In the genomic region with DNA sequence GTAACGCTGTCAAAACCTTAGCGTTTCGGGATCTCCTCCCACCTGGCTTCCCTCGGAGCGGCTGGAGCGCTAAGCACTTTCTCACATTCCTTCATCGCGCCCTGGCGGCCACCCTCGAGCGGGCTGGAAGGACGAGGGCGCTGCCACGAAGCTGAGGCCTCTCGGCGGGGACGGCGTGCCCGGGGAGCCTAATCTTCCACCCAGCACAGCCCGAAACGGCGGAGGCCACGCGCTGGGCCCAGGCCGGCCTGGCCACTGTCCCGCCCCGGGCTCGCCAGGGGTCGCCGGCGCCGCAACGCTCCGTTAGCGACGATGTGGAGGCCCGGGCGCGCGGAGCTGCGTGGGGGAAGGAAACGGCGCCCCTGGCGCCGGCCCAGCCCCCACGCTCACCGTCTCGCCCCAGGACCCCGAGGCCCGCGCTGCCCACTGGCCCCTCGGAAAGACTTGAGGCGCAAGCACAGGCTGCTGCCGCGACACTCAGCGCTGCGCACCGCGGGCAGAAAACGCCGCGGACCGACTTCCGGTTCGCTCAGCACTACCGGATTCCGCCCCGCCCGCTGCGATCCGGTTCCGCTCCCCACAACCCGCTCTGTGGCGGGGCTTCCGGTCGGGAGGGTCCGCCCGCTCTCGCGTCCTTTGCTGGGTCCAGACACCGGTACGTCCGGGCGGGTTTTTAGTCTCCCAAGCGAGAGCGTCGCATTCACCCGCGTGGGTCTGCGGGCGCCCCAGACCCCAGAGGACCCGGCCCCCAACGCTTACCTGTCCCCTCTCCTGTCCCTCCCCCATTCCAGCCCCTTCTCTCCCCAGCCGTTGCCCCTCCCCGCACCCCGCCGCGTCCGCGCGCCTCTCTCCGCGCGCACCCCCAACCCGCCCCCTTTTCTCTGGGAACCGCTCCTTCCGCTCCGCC, we compare ENCODE assay signal across 1 cellular context.
A peak's percentile ranks its signal among the peaks of the same experiment; 100 is the strongest.
TF ChIP-seq lines count a peak whose summit lies in the region.

A gene with protein sequence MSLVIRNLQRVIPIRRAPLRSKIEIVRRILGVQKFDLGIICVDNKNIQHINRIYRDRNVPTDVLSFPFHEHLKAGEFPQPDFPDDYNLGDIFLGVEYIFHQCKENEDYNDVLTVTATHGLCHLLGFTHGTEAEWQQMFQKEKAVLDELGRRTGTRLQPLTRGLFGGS (plus strand): TSS at position 582 of the 907 bp plus-strand sequence. CDS start 572 bp downstream, outside the sequence.

TF ChIP-seq in K562, 482 proteins besides CTCF, POLR2A, EP300 and RAD21 (continued from another document and continues in another):
- TF ChIP-seq, protein P1, sequence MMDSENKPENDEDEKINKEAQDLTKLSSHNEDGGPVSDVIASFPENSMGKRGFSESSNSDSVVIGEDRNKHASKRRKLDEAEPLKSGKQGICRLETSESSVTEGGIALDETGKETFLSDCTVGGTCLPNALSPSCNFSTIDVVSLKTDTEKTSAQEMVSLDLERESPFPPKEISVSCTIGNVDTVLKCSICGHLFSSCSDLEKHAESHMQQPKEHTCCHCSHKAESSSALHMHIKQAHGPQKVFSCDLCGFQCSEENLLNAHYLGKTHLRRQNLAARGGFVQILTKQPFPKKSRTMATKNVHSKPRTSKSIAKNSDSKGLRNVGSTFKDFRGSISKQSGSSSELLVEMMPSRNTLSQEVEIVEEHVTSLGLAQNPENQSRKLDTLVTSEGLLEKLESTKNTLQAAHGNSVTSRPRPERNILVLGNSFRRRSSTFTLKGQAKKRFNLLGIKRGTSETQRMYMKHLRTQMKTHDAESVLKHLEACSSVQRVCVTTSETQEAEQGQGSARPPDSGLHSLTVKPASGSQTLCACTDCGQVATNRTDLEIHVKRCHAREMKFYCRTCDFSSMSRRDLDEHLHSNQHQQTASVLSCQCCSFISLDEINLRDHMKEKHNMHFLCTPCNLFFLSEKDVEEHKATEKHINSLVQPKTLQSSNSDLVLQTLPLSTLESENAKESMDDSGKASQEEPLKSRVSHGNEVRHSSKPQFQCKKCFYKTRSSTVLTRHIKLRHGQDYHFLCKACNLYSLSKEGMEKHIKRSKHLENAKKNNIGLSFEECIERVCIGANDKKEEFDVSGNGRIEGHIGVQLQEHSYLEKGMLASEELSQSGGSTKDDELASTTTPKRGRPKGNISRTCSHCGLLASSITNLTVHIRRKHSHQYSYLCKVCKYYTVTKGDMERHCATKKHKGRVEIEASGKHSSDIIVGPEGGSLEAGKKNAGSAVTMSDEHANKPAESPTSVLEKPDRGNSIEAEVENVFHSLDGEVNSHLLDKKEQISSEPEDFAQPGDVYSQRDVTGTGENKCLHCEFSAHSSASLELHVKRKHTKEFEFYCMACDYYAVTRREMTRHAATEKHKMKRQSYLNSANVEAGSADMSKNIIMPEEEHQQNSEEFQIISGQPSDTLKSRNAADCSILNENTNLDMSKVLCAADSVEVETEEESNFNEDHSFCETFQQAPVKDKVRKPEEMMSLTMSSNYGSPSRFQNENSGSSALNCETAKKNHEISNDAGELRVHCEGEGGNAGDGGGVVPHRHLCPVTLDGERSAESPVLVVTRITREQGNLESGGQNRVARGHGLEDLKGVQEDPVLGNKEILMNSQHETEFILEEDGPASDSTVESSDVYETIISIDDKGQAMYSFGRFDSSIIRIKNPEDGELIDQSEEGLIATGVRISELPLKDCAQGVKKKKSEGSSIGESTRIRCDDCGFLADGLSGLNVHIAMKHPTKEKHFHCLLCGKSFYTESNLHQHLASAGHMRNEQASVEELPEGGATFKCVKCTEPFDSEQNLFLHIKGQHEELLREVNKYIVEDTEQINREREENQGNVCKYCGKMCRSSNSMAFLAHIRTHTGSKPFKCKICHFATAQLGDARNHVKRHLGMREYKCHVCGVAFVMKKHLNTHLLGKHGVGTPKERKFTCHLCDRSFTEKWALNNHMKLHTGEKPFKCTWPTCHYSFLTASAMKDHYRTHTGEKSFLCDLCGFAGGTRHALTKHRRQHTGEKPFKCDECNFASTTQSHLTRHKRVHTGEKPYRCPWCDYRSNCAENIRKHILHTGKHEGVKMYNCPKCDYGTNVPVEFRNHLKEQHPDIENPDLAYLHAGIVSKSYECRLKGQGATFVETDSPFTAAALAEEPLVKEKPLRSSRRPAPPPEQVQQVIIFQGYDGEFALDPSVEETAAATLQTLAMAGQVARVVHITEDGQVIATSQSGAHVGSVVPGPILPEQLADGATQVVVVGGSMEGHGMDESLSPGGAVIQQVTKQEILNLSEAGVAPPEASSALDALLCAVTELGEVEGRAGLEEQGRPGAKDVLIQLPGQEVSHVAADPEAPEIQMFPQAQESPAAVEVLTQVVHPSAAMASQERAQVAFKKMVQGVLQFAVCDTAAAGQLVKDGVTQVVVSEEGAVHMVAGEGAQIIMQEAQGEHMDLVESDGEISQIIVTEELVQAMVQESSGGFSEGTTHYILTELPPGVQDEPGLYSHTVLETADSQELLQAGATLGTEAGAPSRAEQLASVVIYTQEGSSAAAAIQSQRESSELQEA (IDR thresholded peaks at IDR 0.05; ENCODE audit: low read depth): no peak
- TF ChIP-seq CBFA2T2 (conservative IDR thresholded peaks at IDR 0.05): no peak
- TF ChIP-seq, protein P2, sequence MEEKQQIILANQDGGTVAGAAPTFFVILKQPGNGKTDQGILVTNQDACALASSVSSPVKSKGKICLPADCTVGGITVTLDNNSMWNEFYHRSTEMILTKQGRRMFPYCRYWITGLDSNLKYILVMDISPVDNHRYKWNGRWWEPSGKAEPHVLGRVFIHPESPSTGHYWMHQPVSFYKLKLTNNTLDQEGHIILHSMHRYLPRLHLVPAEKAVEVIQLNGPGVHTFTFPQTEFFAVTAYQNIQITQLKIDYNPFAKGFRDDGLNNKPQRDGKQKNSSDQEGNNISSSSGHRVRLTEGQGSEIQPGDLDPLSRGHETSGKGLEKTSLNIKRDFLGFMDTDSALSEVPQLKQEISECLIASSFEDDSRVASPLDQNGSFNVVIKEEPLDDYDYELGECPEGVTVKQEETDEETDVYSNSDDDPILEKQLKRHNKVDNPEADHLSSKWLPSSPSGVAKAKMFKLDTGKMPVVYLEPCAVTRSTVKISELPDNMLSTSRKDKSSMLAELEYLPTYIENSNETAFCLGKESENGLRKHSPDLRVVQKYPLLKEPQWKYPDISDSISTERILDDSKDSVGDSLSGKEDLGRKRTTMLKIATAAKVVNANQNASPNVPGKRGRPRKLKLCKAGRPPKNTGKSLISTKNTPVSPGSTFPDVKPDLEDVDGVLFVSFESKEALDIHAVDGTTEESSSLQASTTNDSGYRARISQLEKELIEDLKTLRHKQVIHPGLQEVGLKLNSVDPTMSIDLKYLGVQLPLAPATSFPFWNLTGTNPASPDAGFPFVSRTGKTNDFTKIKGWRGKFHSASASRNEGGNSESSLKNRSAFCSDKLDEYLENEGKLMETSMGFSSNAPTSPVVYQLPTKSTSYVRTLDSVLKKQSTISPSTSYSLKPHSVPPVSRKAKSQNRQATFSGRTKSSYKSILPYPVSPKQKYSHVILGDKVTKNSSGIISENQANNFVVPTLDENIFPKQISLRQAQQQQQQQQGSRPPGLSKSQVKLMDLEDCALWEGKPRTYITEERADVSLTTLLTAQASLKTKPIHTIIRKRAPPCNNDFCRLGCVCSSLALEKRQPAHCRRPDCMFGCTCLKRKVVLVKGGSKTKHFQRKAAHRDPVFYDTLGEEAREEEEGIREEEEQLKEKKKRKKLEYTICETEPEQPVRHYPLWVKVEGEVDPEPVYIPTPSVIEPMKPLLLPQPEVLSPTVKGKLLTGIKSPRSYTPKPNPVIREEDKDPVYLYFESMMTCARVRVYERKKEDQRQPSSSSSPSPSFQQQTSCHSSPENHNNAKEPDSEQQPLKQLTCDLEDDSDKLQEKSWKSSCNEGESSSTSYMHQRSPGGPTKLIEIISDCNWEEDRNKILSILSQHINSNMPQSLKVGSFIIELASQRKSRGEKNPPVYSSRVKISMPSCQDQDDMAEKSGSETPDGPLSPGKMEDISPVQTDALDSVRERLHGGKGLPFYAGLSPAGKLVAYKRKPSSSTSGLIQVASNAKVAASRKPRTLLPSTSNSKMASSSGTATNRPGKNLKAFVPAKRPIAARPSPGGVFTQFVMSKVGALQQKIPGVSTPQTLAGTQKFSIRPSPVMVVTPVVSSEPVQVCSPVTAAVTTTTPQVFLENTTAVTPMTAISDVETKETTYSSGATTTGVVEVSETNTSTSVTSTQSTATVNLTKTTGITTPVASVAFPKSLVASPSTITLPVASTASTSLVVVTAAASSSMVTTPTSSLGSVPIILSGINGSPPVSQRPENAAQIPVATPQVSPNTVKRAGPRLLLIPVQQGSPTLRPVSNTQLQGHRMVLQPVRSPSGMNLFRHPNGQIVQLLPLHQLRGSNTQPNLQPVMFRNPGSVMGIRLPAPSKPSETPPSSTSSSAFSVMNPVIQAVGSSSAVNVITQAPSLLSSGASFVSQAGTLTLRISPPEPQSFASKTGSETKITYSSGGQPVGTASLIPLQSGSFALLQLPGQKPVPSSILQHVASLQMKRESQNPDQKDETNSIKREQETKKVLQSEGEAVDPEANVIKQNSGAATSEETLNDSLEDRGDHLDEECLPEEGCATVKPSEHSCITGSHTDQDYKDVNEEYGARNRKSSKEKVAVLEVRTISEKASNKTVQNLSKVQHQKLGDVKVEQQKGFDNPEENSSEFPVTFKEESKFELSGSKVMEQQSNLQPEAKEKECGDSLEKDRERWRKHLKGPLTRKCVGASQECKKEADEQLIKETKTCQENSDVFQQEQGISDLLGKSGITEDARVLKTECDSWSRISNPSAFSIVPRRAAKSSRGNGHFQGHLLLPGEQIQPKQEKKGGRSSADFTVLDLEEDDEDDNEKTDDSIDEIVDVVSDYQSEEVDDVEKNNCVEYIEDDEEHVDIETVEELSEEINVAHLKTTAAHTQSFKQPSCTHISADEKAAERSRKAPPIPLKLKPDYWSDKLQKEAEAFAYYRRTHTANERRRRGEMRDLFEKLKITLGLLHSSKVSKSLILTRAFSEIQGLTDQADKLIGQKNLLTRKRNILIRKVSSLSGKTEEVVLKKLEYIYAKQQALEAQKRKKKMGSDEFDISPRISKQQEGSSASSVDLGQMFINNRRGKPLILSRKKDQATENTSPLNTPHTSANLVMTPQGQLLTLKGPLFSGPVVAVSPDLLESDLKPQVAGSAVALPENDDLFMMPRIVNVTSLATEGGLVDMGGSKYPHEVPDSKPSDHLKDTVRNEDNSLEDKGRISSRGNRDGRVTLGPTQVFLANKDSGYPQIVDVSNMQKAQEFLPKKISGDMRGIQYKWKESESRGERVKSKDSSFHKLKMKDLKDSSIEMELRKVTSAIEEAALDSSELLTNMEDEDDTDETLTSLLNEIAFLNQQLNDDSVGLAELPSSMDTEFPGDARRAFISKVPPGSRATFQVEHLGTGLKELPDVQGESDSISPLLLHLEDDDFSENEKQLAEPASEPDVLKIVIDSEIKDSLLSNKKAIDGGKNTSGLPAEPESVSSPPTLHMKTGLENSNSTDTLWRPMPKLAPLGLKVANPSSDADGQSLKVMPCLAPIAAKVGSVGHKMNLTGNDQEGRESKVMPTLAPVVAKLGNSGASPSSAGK (IDR thresholded peaks at IDR 0.05): peak; percentile 96
- peak; percentile 69 for TF ChIP-seq SAP30 (IDR thresholded peaks at IDR 0.05; ENCODE audit: borderline replicate concordance, insufficient read depth, low read depth, low read length, poor library complexity, severe bottlenecking)
- TF ChIP-seq POLR2G (IDR thresholded peaks at IDR 0.05; ENCODE audit: low read depth, low read length): peak; percentile 95
- TF ChIP-seq ZNF12 (CRISPR knock-in tag; IDR thresholded peaks at IDR 0.05): no peak
- TF ChIP-seq CTBP1 (IDR thresholded peaks at IDR 0.05; ENCODE audit: borderline replicate concordance): peak; percentile 89
- TF ChIP-seq, protein P3, sequence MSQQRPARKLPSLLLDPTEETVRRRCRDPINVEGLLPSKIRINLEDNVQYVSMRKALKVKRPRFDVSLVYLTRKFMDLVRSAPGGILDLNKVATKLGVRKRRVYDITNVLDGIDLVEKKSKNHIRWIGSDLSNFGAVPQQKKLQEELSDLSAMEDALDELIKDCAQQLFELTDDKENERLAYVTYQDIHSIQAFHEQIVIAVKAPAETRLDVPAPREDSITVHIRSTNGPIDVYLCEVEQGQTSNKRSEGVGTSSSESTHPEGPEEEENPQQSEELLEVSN (IDR thresholded peaks at IDR 0.05; ENCODE audit: borderline replicate concordance in 1 of 2, extremely low read depth in 1 of 2, insufficient read depth in 1 of 2, insufficient read length in 1 of 2, low read depth in 1 of 2, low read length in 1 of 2, poor library complexity in 1 of 2, severe bottlenecking in 1 of 2): peak; percentile 76 to 84
- TF ChIP-seq ZSCAN32 (CRISPR knock-in tag; IDR thresholded peaks at IDR 0.05): no peak
- TF ChIP-seq SMARCC2 (IDR thresholded peaks at IDR 0.05; ENCODE audit: low read depth): no peak; the same call in 1 of the 2 replicates
- TF ChIP-seq ZNF197 (CRISPR knock-in tag; IDR thresholded peaks at IDR 0.05; ENCODE audit: low read depth): 0 out of 2 replicates have a peak, but pooled peaks have one; percentile 29
- TF ChIP-seq ZC3H11A (IDR thresholded peaks at IDR 0.05; ENCODE audit: low read depth, low read length): peak; percentile 52; the same call in 1 of the 2 replicates
- TF ChIP-seq CC2D1A (IDR thresholded peaks at IDR 0.05): no peak
- TF ChIP-seq ZNF57 (CRISPR knock-in tag; IDR thresholded peaks at IDR 0.05): no peak
- TF ChIP-seq, protein P4, sequence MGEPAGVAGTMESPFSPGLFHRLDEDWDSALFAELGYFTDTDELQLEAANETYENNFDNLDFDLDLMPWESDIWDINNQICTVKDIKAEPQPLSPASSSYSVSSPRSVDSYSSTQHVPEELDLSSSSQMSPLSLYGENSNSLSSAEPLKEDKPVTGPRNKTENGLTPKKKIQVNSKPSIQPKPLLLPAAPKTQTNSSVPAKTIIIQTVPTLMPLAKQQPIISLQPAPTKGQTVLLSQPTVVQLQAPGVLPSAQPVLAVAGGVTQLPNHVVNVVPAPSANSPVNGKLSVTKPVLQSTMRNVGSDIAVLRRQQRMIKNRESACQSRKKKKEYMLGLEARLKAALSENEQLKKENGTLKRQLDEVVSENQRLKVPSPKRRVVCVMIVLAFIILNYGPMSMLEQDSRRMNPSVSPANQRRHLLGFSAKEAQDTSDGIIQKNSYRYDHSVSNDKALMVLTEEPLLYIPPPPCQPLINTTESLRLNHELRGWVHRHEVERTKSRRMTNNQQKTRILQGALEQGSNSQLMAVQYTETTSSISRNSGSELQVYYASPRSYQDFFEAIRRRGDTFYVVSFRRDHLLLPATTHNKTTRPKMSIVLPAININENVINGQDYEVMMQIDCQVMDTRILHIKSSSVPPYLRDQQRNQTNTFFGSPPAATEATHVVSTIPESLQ (CRISPR knock-in tag; IDR thresholded peaks at IDR 0.05): no peak
- 0 out of 2 replicates have a peak, but pooled peaks have one; percentile 27 for TF ChIP-seq ZNF76 (CRISPR knock-in tag; IDR thresholded peaks at IDR 0.05; ENCODE audit: borderline replicate concordance)
- TF ChIP-seq ZNF121 (CRISPR knock-in tag; conservative IDR thresholded peaks at IDR 0.05): no peak; the same call in 1 of the 2 replicates
- TF ChIP-seq GATAD2A (IDR thresholded peaks at IDR 0.05): 0 out of 2 replicates have a peak, but pooled peaks have one; percentile 64
- TF ChIP-seq ZNF444 (CRISPR knock-in tag; IDR thresholded peaks at IDR 0.05): no peak
- peak; percentile 55; the same call in 1 of the 2 replicates for TF ChIP-seq TRIM28 (IDR thresholded peaks at IDR 0.05)
- TF ChIP-seq, protein P5, sequence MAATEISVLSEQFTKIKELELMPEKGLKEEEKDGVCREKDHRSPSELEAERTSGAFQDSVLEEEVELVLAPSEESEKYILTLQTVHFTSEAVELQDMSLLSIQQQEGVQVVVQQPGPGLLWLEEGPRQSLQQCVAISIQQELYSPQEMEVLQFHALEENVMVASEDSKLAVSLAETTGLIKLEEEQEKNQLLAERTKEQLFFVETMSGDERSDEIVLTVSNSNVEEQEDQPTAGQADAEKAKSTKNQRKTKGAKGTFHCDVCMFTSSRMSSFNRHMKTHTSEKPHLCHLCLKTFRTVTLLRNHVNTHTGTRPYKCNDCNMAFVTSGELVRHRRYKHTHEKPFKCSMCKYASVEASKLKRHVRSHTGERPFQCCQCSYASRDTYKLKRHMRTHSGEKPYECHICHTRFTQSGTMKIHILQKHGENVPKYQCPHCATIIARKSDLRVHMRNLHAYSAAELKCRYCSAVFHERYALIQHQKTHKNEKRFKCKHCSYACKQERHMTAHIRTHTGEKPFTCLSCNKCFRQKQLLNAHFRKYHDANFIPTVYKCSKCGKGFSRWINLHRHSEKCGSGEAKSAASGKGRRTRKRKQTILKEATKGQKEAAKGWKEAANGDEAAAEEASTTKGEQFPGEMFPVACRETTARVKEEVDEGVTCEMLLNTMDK (IDR thresholded peaks at IDR 0.05; ENCODE audit: borderline replicate concordance, insufficient read depth, low read depth, low read length, poor library complexity, severe bottlenecking): no peak
- no peak for TF ChIP-seq EHMT2 (IDR thresholded peaks at IDR 0.05)
